ENCODE assay signal across 3 cellular contexts in genomic region chr4:7800410-7800809, GRCh38.
TF ChIP-seq lines count a peak whose summit lies in the region.

No MANE protein-coding gene starts in this region.

TF ChIP-seq in GM23338, 12 proteins besides CTCF, POLR2A, EP300 and RAD21:
- TF ChIP-seq ZNF331 (CRISPR knock-in tag; IDR thresholded peaks at IDR 0.05; ENCODE audit: low read depth) (no peak), STAT1 (IDR thresholded peaks at IDR 0.05; ENCODE audit: unreplicated experiment) (no peak), ZNF114 (CRISPR knock-in tag; IDR thresholded peaks at IDR 0.05) (no peak)

TF ChIP-seq in WTC11, 78 proteins besides CTCF, POLR2A, EP300 and RAD21:
- TF ChIP-seq ZNF232 (CRISPR knock-in tag; IDR thresholded peaks at IDR 0.05) (no peak), NR1H2 (CRISPR knock-in tag; IDR thresholded peaks at IDR 0.05) (no peak), ZNF671 (CRISPR knock-in tag; IDR thresholded peaks at IDR 0.05) (no peak), GABPB1 (CRISPR knock-in tag; IDR thresholded peaks at IDR 0.05) (no peak), ATF2 (CRISPR knock-in tag; IDR thresholded peaks at IDR 0.05; ENCODE audit: borderline replicate concordance, low read depth) (no peak), FOXK1 (CRISPR knock-in tag; IDR thresholded peaks at IDR 0.05) (no peak), JUN (CRISPR knock-in tag; IDR thresholded peaks at IDR 0.05) (no peak), ELF4 (CRISPR knock-in tag; IDR thresholded peaks at IDR 0.05; ENCODE audit: low read depth) (no peak), JAZF1 (CRISPR knock-in tag; IDR thresholded peaks at IDR 0.05) (no peak), ESRRA (CRISPR knock-in tag; IDR thresholded peaks at IDR 0.05; ENCODE audit: borderline replicate concordance) (no peak), E2F5 (CRISPR knock-in tag; IDR thresholded peaks at IDR 0.05) (no peak), ATF6 (CRISPR knock-in tag; IDR thresholded peaks at IDR 0.05) (no peak), IRF1 (CRISPR knock-in tag; IDR thresholded peaks at IDR 0.05) (no peak), IRF2 (CRISPR knock-in tag; IDR thresholded peaks at IDR 0.05; ENCODE audit: borderline replicate concordance, low read depth) (no peak), CREM (CRISPR knock-in tag; IDR thresholded peaks at IDR 0.05) (no peak), ATF3 (CRISPR knock-in tag; conservative IDR thresholded peaks at IDR 0.05) (no peak), ZBTB21 (CRISPR knock-in tag; IDR thresholded peaks at IDR 0.05; ENCODE audit: borderline replicate concordance) (no peak), ZNF121 (CRISPR knock-in tag; IDR thresholded peaks at IDR 0.05) (no peak)

TF ChIP-seq in HepG2, 621 proteins besides CTCF, POLR2A, EP300 and RAD21:
- TF ChIP-seq TAF1 (CRISPR knock-in tag; IDR thresholded peaks at IDR 0.05) = no peak
- TF ChIP-seq PCBP1 (IDR thresholded peaks at IDR 0.05; ENCODE audit: borderline replicate concordance, low read depth, low read length) = no peak
- no peak for TF ChIP-seq PRDM15 (CRISPR knock-in tag; IDR thresholded peaks at IDR 0.05)
- TF ChIP-seq ZNF883 (CRISPR knock-in tag; IDR thresholded peaks at IDR 0.05; ENCODE audit: not compliant biosample characterization) = no peak
- TF ChIP-seq SOX5 (CRISPR knock-in tag; IDR thresholded peaks at IDR 0.05; ENCODE audit: borderline replicate concordance) = no peak
- TF ChIP-seq ZNF761 (CRISPR knock-in tag; conservative IDR thresholded peaks at IDR 0.05) = no peak
- TF ChIP-seq TEAD3 (CRISPR knock-in tag; optimal IDR thresholded peaks at IDR 0.05; ENCODE audit: borderline replicate concordance) = no peak
- no peak for TF ChIP-seq ZBTB21 (CRISPR knock-in tag; IDR thresholded peaks at IDR 0.05)
- no peak for TF ChIP-seq ZBTB37 (CRISPR knock-in tag; IDR thresholded peaks at IDR 0.05)
- TF ChIP-seq ZNF792 (CRISPR knock-in tag; IDR thresholded peaks at IDR 0.05) = no peak
- TF ChIP-seq ZBTB10 (CRISPR knock-in tag; IDR thresholded peaks at IDR 0.05; ENCODE audit: borderline replicate concordance) = no peak
- no peak for TF ChIP-seq GTF3A (CRISPR knock-in tag; conservative IDR thresholded peaks at IDR 0.05)
- TF ChIP-seq NR2F1 (CRISPR knock-in tag; IDR thresholded peaks at IDR 0.05) = no peak
- no peak for TF ChIP-seq HNF1A (IDR thresholded peaks at IDR 0.05; ENCODE audit: low read depth)
- TF ChIP-seq HNF1A (CRISPR knock-in tag; IDR thresholded peaks at IDR 0.05; ENCODE audit: borderline replicate concordance) = no peak
- no peak for TF ChIP-seq POLR2G (IDR thresholded peaks at IDR 0.05; ENCODE audit: low read depth, low read length)
- no peak for TF ChIP-seq ZBTB14 (CRISPR knock-in tag; IDR thresholded peaks at IDR 0.05)
- no peak for TF ChIP-seq CHD4 (IDR thresholded peaks at IDR 0.05; ENCODE audit: borderline replicate concordance, low read length)
